Comparison of ENCODE assay signal across 22 cellular contexts in genomic region chr20:50681359-50682064, GRCh38. TPM values are rescaled to one million over a fixed set of nuclear protein-coding genes. Genes with fewer than 3 reads are reported as not detected.
"Had no signal": no experiment of that assay in that cellular context is flagged by ENCODE, and none has a peak within 500 bp of the region (broad histone marks: within the 10 kb centered on the region; RNA-seq: fewer than 3 reads in every experiment).

No MANE protein-coding gene starts in this region.

- H3K36me3 ChIP-seq: ascending aorta, neutrophil, ovary, prostate gland, right atrium auricular region had no signal

- H3K9me3 ChIP-seq: ascending aorta, neutrophil, ovary, prostate gland, right atrium auricular region had no signal

- DNase-seq: activated CD4-positive, alpha-beta T cell treated with anti-CD3 and anti-CD28 coated beads for 1 hour; activated CD4-positive, alpha-beta T cell treated with anti-CD3 and anti-CD28 coated beads, Interleukin-2, amount 50 U/mL, for 1 hour; activated CD8-positive, alpha-beta T cell treated with anti-CD3 and anti-CD28 coated beads, Interleukin-2, amount 10 ng/mL, durations not matched to agents 7 days and 5 days; activated gamma-delta T cell; central memory CD4-positive, alpha-beta T cell; dermis blood vessel endothelial cell; effector CD8-positive, alpha-beta T cell; erythroblast; foreskin fibroblast; left ventricle myocardium superior; mammary epithelial cell; midbrain; ovary; stimulated activated CD4-positive, alpha-beta T cell treated with anti-CD3 and anti-CD28 coated beads, Interleukin-4, amount 100 ng/mL, for 4 hours; stimulated activated naive CD8-positive, alpha-beta T cell treated with anti-CD3 and anti-CD28 coated beads, Interleukin-15, Interleukin-2, amounts not matched to agents 100 U/mL and 50 U/mL, for 24 hours had no signal

- H3K4me3 ChIP-seq: ascending aorta, ovary, prostate gland, right atrium auricular region had no signal

- H3K4me1 ChIP-seq: ascending aorta, prostate gland had no signal

- H3K27me3 ChIP-seq: ascending aorta, ovary, right atrium auricular region had no signal

- ATAC-seq: activated CD8-positive, alpha-beta T cell treated with anti-CD3 and anti-CD28 coated beads, Interleukin-2, amount 10 ng/mL, durations not matched to agents 7 days and 5 days; activated naive CD4-positive, alpha-beta T cell treated with anti-CD3 and anti-CD28 coated beads, Interleukin-2, amount 50 U/mL, for 72 hours; left ventricle myocardium superior; natural killer cell treated with Interleukin-12 subunit alpha and Interleukin-12 subunit beta and Interleukin-15 and Interleukin-18, amount 100 ng/mL, for 72 hours; stimulated activated naive CD8-positive, alpha-beta T cell treated with anti-CD3 and anti-CD28 coated beads, Interleukin-15, Interleukin-2, amounts not matched to agents 100 U/mL and 50 U/mL, for 24 hours had no signal

- H3K27ac ChIP-seq: ascending aorta, neutrophil, prostate gland, right atrium auricular region had no signal

RNA-seq across cellular contexts. Expression of gene RIPOR3, which starts 9.8 kb away (rescaled TPM):
- total RNA-seq: activated CD8-positive, alpha-beta T cell treated with anti-CD3 and anti-CD28 coated beads, Interleukin-2, amount 10 ng/mL, durations not matched to agents 7 days and 5 days; activated T-helper 1 cell treated with anti-CD3 and anti-CD28 coated beads, Interleukin-12 subunit alpha, Interleukin-12 subunit beta, Interleukin-2, Interleukin-4 antibody, amounts not matched to agents 30 ng/mL and 10 ng/mL and 1 ng/mL, durations not matched to agents 14 hours and 24 hours and 36 hours; natural killer cell treated with Interleukin-12 subunit alpha and Interleukin-12 subunit beta and Interleukin-15 and Interleukin-18, amount 100 ng/mL, for 72 hours had no signal
